In the genomic region with DNA sequence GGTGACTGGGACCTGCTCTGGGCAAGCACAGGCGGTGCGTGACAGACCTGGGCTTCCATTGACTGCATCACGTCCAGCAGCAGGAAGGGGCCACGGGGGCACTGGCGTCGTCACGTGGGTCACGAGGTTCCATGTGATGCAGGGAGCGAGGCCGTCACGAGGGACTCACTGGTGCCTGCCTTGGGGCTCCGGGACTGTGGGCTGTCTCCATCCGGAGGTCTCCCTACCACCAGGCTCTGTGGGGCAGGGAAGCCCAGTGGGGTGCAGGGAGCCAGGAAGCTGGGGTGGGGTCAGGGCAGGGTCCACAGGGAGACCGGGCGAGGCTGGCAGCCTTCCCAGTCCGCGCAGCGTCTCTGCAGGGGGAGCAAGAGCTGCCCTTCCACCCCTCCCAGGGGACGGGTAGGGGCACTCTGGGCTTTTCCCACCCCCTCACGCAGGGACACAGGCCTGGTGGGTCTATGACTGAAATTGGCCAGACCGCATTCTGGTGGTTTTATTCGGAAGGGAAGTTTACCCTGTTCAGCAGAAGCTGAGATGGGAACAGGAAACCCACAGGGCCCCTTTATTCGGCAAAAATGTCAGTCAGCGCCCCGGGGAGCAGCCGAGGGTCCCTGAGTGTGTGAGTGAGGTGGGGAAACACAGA, we compare ENCODE assay signal across 1 cellular context.
TF ChIP-seq lines count a peak whose summit lies in the region.

No MANE protein-coding gene starts in this region.

TF ChIP-seq in K562, 482 proteins besides CTCF, POLR2A, EP300 and RAD21 (continued from another document and continues in another):
- TF ChIP-seq, protein P1, sequence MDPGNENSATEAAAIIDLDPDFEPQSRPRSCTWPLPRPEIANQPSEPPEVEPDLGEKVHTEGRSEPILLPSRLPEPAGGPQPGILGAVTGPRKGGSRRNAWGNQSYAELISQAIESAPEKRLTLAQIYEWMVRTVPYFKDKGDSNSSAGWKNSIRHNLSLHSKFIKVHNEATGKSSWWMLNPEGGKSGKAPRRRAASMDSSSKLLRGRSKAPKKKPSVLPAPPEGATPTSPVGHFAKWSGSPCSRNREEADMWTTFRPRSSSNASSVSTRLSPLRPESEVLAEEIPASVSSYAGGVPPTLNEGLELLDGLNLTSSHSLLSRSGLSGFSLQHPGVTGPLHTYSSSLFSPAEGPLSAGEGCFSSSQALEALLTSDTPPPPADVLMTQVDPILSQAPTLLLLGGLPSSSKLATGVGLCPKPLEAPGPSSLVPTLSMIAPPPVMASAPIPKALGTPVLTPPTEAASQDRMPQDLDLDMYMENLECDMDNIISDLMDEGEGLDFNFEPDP (CRISPR knock-in tag; IDR thresholded peaks at IDR 0.05): no peak
- TF ChIP-seq DACH1 (IDR thresholded peaks at IDR 0.05; ENCODE audit: partially characterized antibody): no peak
- peak; percentile 16; the same call in 1 of the 2 replicates for TF ChIP-seq JUNB (CRISPR knock-in tag; conservative IDR thresholded peaks at IDR 0.05)
- TF ChIP-seq, protein P2, sequence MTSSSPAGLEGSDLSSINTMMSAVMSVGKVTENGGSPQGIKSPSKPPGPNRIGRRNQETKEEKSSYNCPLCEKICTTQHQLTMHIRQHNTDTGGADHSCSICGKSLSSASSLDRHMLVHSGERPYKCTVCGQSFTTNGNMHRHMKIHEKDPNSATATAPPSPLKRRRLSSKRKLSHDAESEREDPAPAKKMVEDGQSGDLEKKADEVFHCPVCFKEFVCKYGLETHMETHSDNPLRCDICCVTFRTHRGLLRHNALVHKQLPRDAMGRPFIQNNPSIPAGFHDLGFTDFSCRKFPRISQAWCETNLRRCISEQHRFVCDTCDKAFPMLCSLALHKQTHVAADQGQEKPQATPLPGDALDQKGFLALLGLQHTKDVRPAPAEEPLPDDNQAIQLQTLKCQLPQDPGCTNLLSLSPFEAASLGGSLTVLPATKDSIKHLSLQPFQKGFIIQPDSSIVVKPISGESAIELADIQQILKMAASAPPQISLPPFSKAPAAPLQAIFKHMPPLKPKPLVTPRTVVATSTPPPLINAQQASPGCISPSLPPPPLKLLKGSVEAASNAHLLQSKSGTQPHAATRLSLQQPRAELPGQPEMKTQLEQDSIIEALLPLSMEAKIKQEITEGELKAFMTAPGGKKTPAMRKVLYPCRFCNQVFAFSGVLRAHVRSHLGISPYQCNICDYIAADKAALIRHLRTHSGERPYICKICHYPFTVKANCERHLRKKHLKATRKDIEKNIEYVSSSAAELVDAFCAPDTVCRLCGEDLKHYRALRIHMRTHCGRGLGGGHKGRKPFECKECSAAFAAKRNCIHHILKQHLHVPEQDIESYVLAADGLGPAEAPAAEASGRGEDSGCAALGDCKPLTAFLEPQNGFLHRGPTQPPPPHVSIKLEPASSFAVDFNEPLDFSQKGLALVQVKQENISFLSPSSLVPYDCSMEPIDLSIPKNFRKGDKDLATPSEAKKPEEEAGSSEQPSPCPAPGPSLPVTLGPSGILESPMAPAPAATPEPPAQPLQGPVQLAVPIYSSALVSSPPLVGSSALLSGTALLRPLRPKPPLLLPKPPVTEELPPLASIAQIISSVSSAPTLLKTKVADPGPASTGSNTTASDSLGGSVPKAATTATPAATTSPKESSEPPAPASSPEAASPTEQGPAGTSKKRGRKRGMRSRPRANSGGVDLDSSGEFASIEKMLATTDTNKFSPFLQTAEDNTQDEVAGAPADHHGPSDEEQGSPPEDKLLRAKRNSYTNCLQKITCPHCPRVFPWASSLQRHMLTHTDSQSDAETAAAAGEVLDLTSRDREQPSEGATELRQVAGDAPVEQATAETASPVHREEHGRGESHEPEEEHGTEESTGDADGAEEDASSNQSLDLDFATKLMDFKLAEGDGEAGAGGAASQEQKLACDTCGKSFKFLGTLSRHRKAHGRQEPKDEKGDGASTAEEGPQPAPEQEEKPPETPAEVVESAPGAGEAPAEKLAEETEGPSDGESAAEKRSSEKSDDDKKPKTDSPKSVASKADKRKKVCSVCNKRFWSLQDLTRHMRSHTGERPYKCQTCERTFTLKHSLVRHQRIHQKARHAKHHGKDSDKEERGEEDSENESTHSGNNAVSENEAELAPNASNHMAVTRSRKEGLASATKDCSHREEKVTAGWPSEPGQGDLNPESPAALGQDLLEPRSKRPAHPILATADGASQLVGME (CRISPR knock-in tag; IDR thresholded peaks at IDR 0.05): peak; percentile 79
- TF ChIP-seq, protein P3, sequence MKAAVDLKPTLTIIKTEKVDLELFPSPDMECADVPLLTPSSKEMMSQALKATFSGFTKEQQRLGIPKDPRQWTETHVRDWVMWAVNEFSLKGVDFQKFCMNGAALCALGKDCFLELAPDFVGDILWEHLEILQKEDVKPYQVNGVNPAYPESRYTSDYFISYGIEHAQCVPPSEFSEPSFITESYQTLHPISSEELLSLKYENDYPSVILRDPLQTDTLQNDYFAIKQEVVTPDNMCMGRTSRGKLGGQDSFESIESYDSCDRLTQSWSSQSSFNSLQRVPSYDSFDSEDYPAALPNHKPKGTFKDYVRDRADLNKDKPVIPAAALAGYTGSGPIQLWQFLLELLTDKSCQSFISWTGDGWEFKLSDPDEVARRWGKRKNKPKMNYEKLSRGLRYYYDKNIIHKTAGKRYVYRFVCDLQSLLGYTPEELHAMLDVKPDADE (conservative IDR thresholded peaks at IDR 0.05; ENCODE audit: control insufficient read depth, low read depth, low read length): no peak
- no peak for TF ChIP-seq SMARCA4 (IDR thresholded peaks at IDR 0.05)
- TF ChIP-seq, protein P4, sequence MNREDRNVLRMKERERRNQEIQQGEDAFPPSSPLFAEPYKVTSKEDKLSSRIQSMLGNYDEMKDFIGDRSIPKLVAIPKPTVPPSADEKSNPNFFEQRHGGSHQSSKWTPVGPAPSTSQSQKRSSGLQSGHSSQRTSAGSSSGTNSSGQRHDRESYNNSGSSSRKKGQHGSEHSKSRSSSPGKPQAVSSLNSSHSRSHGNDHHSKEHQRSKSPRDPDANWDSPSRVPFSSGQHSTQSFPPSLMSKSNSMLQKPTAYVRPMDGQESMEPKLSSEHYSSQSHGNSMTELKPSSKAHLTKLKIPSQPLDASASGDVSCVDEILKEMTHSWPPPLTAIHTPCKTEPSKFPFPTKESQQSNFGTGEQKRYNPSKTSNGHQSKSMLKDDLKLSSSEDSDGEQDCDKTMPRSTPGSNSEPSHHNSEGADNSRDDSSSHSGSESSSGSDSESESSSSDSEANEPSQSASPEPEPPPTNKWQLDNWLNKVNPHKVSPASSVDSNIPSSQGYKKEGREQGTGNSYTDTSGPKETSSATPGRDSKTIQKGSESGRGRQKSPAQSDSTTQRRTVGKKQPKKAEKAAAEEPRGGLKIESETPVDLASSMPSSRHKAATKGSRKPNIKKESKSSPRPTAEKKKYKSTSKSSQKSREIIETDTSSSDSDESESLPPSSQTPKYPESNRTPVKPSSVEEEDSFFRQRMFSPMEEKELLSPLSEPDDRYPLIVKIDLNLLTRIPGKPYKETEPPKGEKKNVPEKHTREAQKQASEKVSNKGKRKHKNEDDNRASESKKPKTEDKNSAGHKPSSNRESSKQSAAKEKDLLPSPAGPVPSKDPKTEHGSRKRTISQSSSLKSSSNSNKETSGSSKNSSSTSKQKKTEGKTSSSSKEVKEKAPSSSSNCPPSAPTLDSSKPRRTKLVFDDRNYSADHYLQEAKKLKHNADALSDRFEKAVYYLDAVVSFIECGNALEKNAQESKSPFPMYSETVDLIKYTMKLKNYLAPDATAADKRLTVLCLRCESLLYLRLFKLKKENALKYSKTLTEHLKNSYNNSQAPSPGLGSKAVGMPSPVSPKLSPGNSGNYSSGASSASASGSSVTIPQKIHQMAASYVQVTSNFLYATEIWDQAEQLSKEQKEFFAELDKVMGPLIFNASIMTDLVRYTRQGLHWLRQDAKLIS (CRISPR knock-in tag; IDR thresholded peaks at IDR 0.05): no peak
- no peak for TF ChIP-seq C11orf30 (IDR thresholded peaks at IDR 0.05; ENCODE audit: low read depth)
- no peak for TF ChIP-seq HDAC6 (IDR thresholded peaks at IDR 0.05; ENCODE audit: low read depth, low read length)
- TF ChIP-seq, protein P5, sequence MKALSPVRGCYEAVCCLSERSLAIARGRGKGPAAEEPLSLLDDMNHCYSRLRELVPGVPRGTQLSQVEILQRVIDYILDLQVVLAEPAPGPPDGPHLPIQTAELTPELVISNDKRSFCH (CRISPR knock-in tag; IDR thresholded peaks at IDR 0.05): no peak
- TF ChIP-seq, protein P5 (tag; IDR thresholded peaks at IDR 0.05): no peak
- TF ChIP-seq, protein P6, sequence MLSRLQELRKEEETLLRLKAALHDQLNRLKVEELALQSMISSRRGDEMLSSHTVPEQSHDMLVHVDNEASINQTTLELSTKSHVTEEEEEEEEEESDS (CRISPR knock-in tag; IDR thresholded peaks at IDR 0.05): no peak
- TF ChIP-seq CBX2 (IDR thresholded peaks at IDR 0.05; ENCODE audit: insufficient read depth, low read length, poor library complexity, severe bottlenecking): no peak
- no peak for TF ChIP-seq ATF7 (IDR thresholded peaks at IDR 0.05)
- TF ChIP-seq RBM39 (optimal IDR thresholded peaks at IDR 0.05; ENCODE audit: low read depth, low read length): no peak
- TF ChIP-seq YY1 (IDR thresholded peaks at IDR 0.05; ENCODE audit: borderline replicate concordance in 1 of 3, control insufficient read depth in 1 of 3, extremely low read depth in 1 of 3, insufficient read depth in 3 of 3, insufficient read length in 1 of 3, insufficient replicate concordance in 2 of 3, low read depth in 1 of 3, low read length in 2 of 3): no peak
- TF ChIP-seq PRPF4 (IDR thresholded peaks at IDR 0.05; ENCODE audit: insufficient read depth, low read depth, low read length, poor library complexity, severe bottlenecking): no peak
- TF ChIP-seq GATAD2A (IDR thresholded peaks at IDR 0.05): no peak
- TF ChIP-seq, protein P7, sequence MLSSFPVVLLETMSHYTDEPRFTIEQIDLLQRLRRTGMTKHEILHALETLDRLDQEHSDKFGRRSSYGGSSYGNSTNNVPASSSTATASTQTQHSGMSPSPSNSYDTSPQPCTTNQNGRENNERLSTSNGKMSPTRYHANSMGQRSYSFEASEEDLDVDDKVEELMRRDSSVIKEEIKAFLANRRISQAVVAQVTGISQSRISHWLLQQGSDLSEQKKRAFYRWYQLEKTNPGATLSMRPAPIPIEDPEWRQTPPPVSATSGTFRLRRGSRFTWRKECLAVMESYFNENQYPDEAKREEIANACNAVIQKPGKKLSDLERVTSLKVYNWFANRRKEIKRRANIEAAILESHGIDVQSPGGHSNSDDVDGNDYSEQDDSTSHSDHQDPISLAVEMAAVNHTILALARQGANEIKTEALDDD (IDR thresholded peaks at IDR 0.05): no peak
- no peak for TF ChIP-seq SAP30 (IDR thresholded peaks at IDR 0.05; ENCODE audit: borderline replicate concordance, insufficient read depth, low read depth, low read length, poor library complexity, severe bottlenecking)
- TF ChIP-seq, protein P8, sequence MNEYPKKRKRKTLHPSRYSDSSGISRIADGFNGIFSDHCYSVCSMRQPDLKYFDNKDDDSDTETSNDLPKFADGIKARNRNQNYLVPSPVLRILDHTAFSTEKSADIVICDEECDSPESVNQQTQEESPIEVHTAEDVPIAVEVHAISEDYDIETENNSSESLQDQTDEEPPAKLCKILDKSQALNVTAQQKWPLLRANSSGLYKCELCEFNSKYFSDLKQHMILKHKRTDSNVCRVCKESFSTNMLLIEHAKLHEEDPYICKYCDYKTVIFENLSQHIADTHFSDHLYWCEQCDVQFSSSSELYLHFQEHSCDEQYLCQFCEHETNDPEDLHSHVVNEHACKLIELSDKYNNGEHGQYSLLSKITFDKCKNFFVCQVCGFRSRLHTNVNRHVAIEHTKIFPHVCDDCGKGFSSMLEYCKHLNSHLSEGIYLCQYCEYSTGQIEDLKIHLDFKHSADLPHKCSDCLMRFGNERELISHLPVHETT (CRISPR knock-in tag; conservative IDR thresholded peaks at IDR 0.05 in 1 of 2, IDR thresholded peaks at IDR 0.05 in 1 of 2): 0 out of 4 replicates have a peak, but pooled peaks of 1 of the 2 experiments have one; percentile 18
- TF ChIP-seq MXI1 (IDR thresholded peaks at IDR 0.05; ENCODE audit: low read depth, low read length): no peak
- no peak for TF ChIP-seq COPS2 (conservative IDR thresholded peaks at IDR 0.05)
- TF ChIP-seq NR2C2 (CRISPR knock-in tag; IDR thresholded peaks at IDR 0.05): no peak
- TF ChIP-seq NR2C2 (tag; IDR thresholded peaks at IDR 0.05): no peak
- no peak for TF ChIP-seq TCF7L2 (IDR thresholded peaks at IDR 0.05; ENCODE audit: low read depth, low read length)
- TF ChIP-seq ZNF507 (tag; conservative IDR thresholded peaks at IDR 0.05): no peak
- TF ChIP-seq BCL6 (CRISPR knock-in tag; IDR thresholded peaks at IDR 0.05): no peak
- peak; percentile 54 for TF ChIP-seq ZBTB17 (CRISPR knock-in tag; IDR thresholded peaks at IDR 0.05)
- TF ChIP-seq NR4A1 (CRISPR knock-in tag; IDR thresholded peaks at IDR 0.05): no peak
- no peak for TF ChIP-seq NR4A1 (tag; IDR thresholded peaks at IDR 0.05)
- TF ChIP-seq ZNF217 (CRISPR knock-in tag; IDR thresholded peaks at IDR 0.05): no peak
- TF ChIP-seq, protein P9, sequence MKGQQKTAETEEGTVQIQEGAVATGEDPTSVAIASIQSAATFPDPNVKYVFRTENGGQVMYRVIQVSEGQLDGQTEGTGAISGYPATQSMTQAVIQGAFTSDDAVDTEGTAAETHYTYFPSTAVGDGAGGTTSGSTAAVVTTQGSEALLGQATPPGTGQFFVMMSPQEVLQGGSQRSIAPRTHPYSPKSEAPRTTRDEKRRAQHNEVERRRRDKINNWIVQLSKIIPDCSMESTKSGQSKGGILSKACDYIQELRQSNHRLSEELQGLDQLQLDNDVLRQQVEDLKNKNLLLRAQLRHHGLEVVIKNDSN (CRISPR knock-in tag; IDR thresholded peaks at IDR 0.05): peak; percentile 81
- TF ChIP-seq ZFP1 (CRISPR knock-in tag; IDR thresholded peaks at IDR 0.05): no peak
- TF ChIP-seq TOE1 (IDR thresholded peaks at IDR 0.05; ENCODE audit: borderline replicate concordance): no peak
- TF ChIP-seq TOE1 (CRISPR knock-in tag; IDR thresholded peaks at IDR 0.05; ENCODE audit: borderline replicate concordance, low read depth): no peak
- no peak for TF ChIP-seq RBM15 (IDR thresholded peaks at IDR 0.05; ENCODE audit: insufficient read depth, low read length)
- no peak for TF ChIP-seq HMGN3 (IDR thresholded peaks at IDR 0.05; ENCODE audit: borderline replicate concordance, extremely low read depth, insufficient read length, low read depth, low read length)
- TF ChIP-seq, protein P10, sequence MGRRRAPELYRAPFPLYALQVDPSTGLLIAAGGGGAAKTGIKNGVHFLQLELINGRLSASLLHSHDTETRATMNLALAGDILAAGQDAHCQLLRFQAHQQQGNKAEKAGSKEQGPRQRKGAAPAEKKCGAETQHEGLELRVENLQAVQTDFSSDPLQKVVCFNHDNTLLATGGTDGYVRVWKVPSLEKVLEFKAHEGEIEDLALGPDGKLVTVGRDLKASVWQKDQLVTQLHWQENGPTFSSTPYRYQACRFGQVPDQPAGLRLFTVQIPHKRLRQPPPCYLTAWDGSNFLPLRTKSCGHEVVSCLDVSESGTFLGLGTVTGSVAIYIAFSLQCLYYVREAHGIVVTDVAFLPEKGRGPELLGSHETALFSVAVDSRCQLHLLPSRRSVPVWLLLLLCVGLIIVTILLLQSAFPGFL (CRISPR knock-in tag; IDR thresholded peaks at IDR 0.05): no peak
